15 cellular contexts compared by ENCODE assay signal in genomic region chr2:128602038-128602698, GRCh38.
DNase-seq lines count a peak whose midpoint lies in the region; TF ChIP-seq lines count a peak whose summit lies in the region.
"Had no signal": no experiment of that assay in that cellular context is flagged by ENCODE, and none has a peak within 500 bp of the region (broad histone marks: within the 10 kb centered on the region; RNA-seq: fewer than 3 reads in every experiment).

No MANE protein-coding gene starts in this region.

- H3K9me3 ChIP-seq in BLaER1 (no peaks in the 10 kb centered on the region), left ventricle myocardium inferior (replicated peaks) (no peaks in the 10 kb centered on the region), neuronal stem cell (replicated peaks in 1 of 2; ENCODE audit: control insufficient read depth in 2 of 2, insufficient read depth in 1 of 2, low read depth in 1 of 2, low read length in 2 of 2) (no peaks in the 10 kb centered on the region)
- no peaks in the 10 kb centered on the region for H3K9me3 ChIP-seq in BLaER1 treated with 17β-estradiol and CSF1 and Interleukin-3, amounts not matched to agents 10 nM and 100 nM (replicated peaks in 1 of 11)
- H3K9me3 ChIP-seq: Peyer's patch had no signal

- H3K4ac ChIP-seq in neuronal stem cell (ENCODE audit: low read length), result no peak overlapping the region

- H3K79me1 ChIP-seq in neuronal stem cell (ENCODE audit: low read depth, low read length), result no peaks in the 10 kb centered on the region

- no peak overlapping the region for H4K8ac ChIP-seq in neuronal stem cell (ENCODE audit: low read depth, low read length)

- H2BK12ac ChIP-seq in neuronal stem cell (ENCODE audit: low read length), result no peak overlapping the region

- H2AK5ac ChIP-seq in neuronal stem cell (ENCODE audit: low read depth, low read length), result peak overlapping the region; percentile 77

- no peak overlapping the region; the same call in 1 of the 2 replicates for H3K27ac ChIP-seq in BLaER1
- H3K27ac ChIP-seq in BLaER1 treated with 17β-estradiol and CSF1 and Interleukin-3, amounts not matched to agents 10 nM and 100 nM, result 0 out of 22 replicates have a peak overlapping the region, but pooled peaks of 1 of the 11 experiments have one; percentile 7
- no peak overlapping the region for H3K27ac ChIP-seq in left ventricle myocardium inferior (replicated peaks)
- H3K27ac ChIP-seq in neuronal stem cell (replicated peaks; ENCODE audit: low read length), result no peak overlapping the region
- H3K27ac ChIP-seq: Peyer's patch had no signal

- H3K4me3 ChIP-seq in BLaER1 (no peak overlapping the region), left ventricle myocardium inferior (no peak overlapping the region), neuronal stem cell (ENCODE audit: low read length in 2 of 2) (no peak overlapping the region)
- no peak overlapping the region for H3K4me3 ChIP-seq in BLaER1 treated with 17β-estradiol and CSF1 and Interleukin-3, amounts not matched to agents 10 nM and 100 nM
- H3K4me3 ChIP-seq: Peyer's patch had no signal

- no peak overlapping the region for H2BK120ac ChIP-seq in neuronal stem cell (ENCODE audit: low read depth, low read length)

- TF ChIP-seq CTCF in left ventricle myocardium inferior (IDR thresholded peaks at IDR 0.05; ENCODE audit: borderline replicate concordance), result no peak

- WGBS in neuronal stem cell (ENCODE audit: extremely low coverage in 2 of 2, insufficient read length in 2 of 2, insufficient replicate concordance in 1 of 2), 2 donors, result no CpG with 5 or more reads among the region's 11 CpGs

- H3K4me1 ChIP-seq in BLaER1 (peaks cover 81% of the 10 kb centered on the region), left ventricle myocardium inferior (peaks cover 5% of the 10 kb centered on the region), neuronal stem cell (ENCODE audit: control insufficient read depth in 2 of 2, insufficient read depth in 1 of 2, low read depth in 1 of 2, low read length in 2 of 2) (peaks cover 1 to 20% of the 10 kb centered on the region in 2 donors)
- peaks cover 21 to 81% (median 71%) of the 10 kb centered on the region in 10 experiments for H3K4me1 ChIP-seq in BLaER1 treated with 17β-estradiol and CSF1 and Interleukin-3, amounts not matched to agents 10 nM and 100 nM
- H3K4me1 ChIP-seq: Peyer's patch had no signal

- H4K91ac ChIP-seq in neuronal stem cell (ENCODE audit: low read depth, low read length, poor library complexity), result no peak overlapping the region

- H3K9ac ChIP-seq in BLaER1 (no peak overlapping the region), neuronal stem cell (ENCODE audit: low read depth, low read length, poor library complexity) (no peak overlapping the region)
- H3K9ac ChIP-seq in BLaER1 treated with 17β-estradiol and CSF1 and Interleukin-3, amounts not matched to agents 10 nM and 100 nM, result no peak overlapping the region

- H3K23ac ChIP-seq in neuronal stem cell (ENCODE audit: low read depth, low read length, poor library complexity), result no peak overlapping the region

- H3K36me3 ChIP-seq in BLaER1 (no peaks in the 10 kb centered on the region), left ventricle myocardium inferior (no peaks in the 10 kb centered on the region), neuronal stem cell (replicated peaks in 1 of 2; ENCODE audit: control insufficient read depth in 2 of 2, insufficient read depth in 2 of 2, low read length in 2 of 2) (no peaks in the 10 kb centered on the region)
- H3K36me3 ChIP-seq in BLaER1 treated with 17β-estradiol and CSF1 and Interleukin-3, amounts not matched to agents 10 nM and 100 nM, result no peaks in the 10 kb centered on the region
- H3K36me3 ChIP-seq: Peyer's patch had no signal

- H2AFZ ChIP-seq in neuronal stem cell (ENCODE audit: low read length), result no peak overlapping the region

- H3K14ac ChIP-seq in neuronal stem cell (ENCODE audit: low read length), result no peak overlapping the region

- H3K27me3 ChIP-seq in BLaER1, result no peaks in the 10 kb centered on the region
- no peaks in the 10 kb centered on the region for H3K27me3 ChIP-seq in BLaER1 treated with 17β-estradiol and CSF1 and Interleukin-3, amounts not matched to agents 10 nM and 100 nM
- no peaks in the 10 kb centered on the region for H3K27me3 ChIP-seq in left ventricle myocardium inferior (ENCODE audit: low read depth)
- no peaks in the 10 kb centered on the region for H3K27me3 ChIP-seq in neuronal stem cell (ENCODE audit: control insufficient read depth in 3 of 3, insufficient read depth in 3 of 3, low read depth in 1 of 3, low read length in 3 of 3)
- H3K27me3 ChIP-seq: Peyer's patch had no signal

- intact Hi-C loops in left ventricle myocardium inferior (cut with micrococcal nuclease), result no loop called here

- peak overlapping the region; percentile 68 for H2BK15ac ChIP-seq in neuronal stem cell (ENCODE audit: low read length)

- no peak overlapping the region for H3K18ac ChIP-seq in neuronal stem cell (ENCODE audit: low read length)

- peak overlapping the region; percentile 82 for H3K4me2 ChIP-seq in BLaER1
- H3K4me2 ChIP-seq in BLaER1 treated with 17β-estradiol and CSF1 and Interleukin-3, amounts not matched to agents 10 nM and 100 nM, result peak overlapping the region in 8 of 11 experiments; percentile 9 to 86 (median 79); a peak in 15 of 22 replicates
- no peak overlapping the region for H3K4me2 ChIP-seq in neuronal stem cell (ENCODE audit: insufficient read depth, low read length, poor library complexity, severe bottlenecking)

- peak; percentile 7 for DNase-seq in left ventricle myocardium inferior
- no peak for DNase-seq in neuronal stem cell (ENCODE audit: low spot score)
- no peak for DNase-seq in HUDEP-2 (lab: John Stamatoyannopoulos, UW; ENCODE audit: unreplicated experiment in 76 of 76)
- no peak for DNase-seq in amygdala (lab: John Stamatoyannopoulos, UW)
- DNase-seq in activated CD4-positive, alpha-beta T cell treated with anti-CD3 and anti-CD28 coated beads for 1 hour, result no peak
- DNase-seq: C1 segment of cervical spinal cord, Kasumi-1, NCI-H1105 treated with DMSO at 0.1 percent for 48 hours, NCI-H187 treated with DMSO at 0.1 percent for 48 hours, NCI-H2171, NCI-H510A, NCI-H82 had no signal

- no peaks in the 10 kb centered on the region for H4K20me1 ChIP-seq in BLaER1
- H4K20me1 ChIP-seq in BLaER1 treated with 17β-estradiol and CSF1 and Interleukin-3, amounts not matched to agents 10 nM and 100 nM, result no peaks in the 10 kb centered on the region

- H2BK5ac ChIP-seq in neuronal stem cell (ENCODE audit: low read length), result no peak overlapping the region
